In genomic region chr19:37654833-37655688, GRCh38 we compare ENCODE assay signal across 8 cellular contexts. TPM values are rescaled to one million over a fixed set of nuclear protein-coding genes. Genes with fewer than 3 reads are reported as not detected.
DNase-seq lines count a peak whose midpoint lies in the region; ATAC-seq lines count a peak whose summit lies in the region.

TSS of gene ZFP30 (minus strand) at chr19:37655465. CDS start at chr19:37647822, 7,643 bp downstream.

- peak within 1 kb of the TSS; percentile 96 for H4K91ac ChIP-seq in mesenchymal stem cell (ENCODE audit: low read length)

- H3K4ac ChIP-seq in mesenchymal stem cell (ENCODE audit: low read depth in 1 of 2, low read length in 2 of 2), result peak within 1 kb of the TSS; percentile 77 to 81

- H3K27me3 Mint-ChIP-seq in activated CD8-positive, alpha-beta T cell treated with anti-CD3 and anti-CD28 coated beads, Interleukin-2, amount 10 ng/mL, durations not matched to agents 7 days and 5 days (ENCODE audit: low read depth), result no peaks in the 10 kb centered on the region

- under 1% methylated on average over 66 of the region's 66 CpGs for WGBS in mesenchymal stem cell

- H3K4me3 ChIP-seq in effector memory CD4-positive, alpha-beta T cell (ENCODE audit: insufficient read depth, low read depth, low read length, poor library complexity, severe bottlenecking), result peak within 1 kb of the TSS; percentile 90
- H3K4me3 ChIP-seq in mesenchymal stem cell (ENCODE audit: insufficient read depth in 1 of 2, low read depth in 1 of 2, low read length in 2 of 2), result peak within 1 kb of the TSS; percentile 79 to 97

- H3K4me3 Mint-ChIP-seq in activated CD8-positive, alpha-beta T cell treated with anti-CD3 and anti-CD28 coated beads, Interleukin-2, amount 10 ng/mL, durations not matched to agents 7 days and 5 days, result peak within 1 kb of the TSS; percentile 95

- peak within 1 kb of the TSS; percentile 38 for H2BK120ac ChIP-seq in mesenchymal stem cell (ENCODE audit: low read depth, low read length)

- H3K36me3 ChIP-seq in effector memory CD4-positive, alpha-beta T cell (ENCODE audit: control insufficient read depth, insufficient read depth, low read length), result no peaks in the 10 kb centered on the region
- H3K36me3 ChIP-seq in mesenchymal stem cell (ENCODE audit: control insufficient read depth in 1 of 2, insufficient read depth in 2 of 2, low read depth in 1 of 2, low read length in 2 of 2), result peaks cover 4 to 11% of the 10 kb centered on the region in 2 experiments

- no peak within 1 kb of the TSS for H2BK5ac ChIP-seq in mesenchymal stem cell (ENCODE audit: low read depth, low read length, poor library complexity, severe bottlenecking)

- peak within 1 kb of the TSS in 1 of 2 experiments; percentile 14 for H3K23ac ChIP-seq in mesenchymal stem cell (ENCODE audit: low read length in 2 of 2)

- DNase-seq in ACHN (peak; percentile 85), NCI-H510A (lab: John Stamatoyannopoulos, UW) (peak; percentile 88), mesenchymal stem cell (peak; percentile 91)
- DNase-seq in activated CD8-positive, alpha-beta T cell treated with anti-CD3 and anti-CD28 coated beads, Interleukin-2, amount 10 ng/mL, durations not matched to agents 7 days and 5 days, result peak; percentile 77
- peak; percentile 57 to 72 (median 66) for DNase-seq in effector memory CD4-positive, alpha-beta T cell
- DNase-seq in stimulated activated CD4-positive, alpha-beta T cell treated with anti-CD3 and anti-CD28 coated beads, TNF-alpha, amount 100 ng/mL, for 48 hours (ENCODE audit: low read depth in 3 of 3), result peak; percentile 47 to 71 (median 65)

- POLR2A ChIA-PET in activated CD8-positive, alpha-beta T cell treated with anti-CD3 and anti-CD28 coated beads, Interleukin-2, amount 10 ng/mL, durations not matched to agents 7 days and 5 days (lab: Charles Lee), result interaction anchor here (1.5 kb wide), 1 partner anchor 60 kb away, joined by 3 read pairs; the partner anchor contains the start of genes ZNF540 and ZNF571

- H3K4me1 Mint-ChIP-seq in activated CD8-positive, alpha-beta T cell treated with anti-CD3 and anti-CD28 coated beads, Interleukin-2, amount 10 ng/mL, durations not matched to agents 7 days and 5 days (ENCODE audit: low read depth), result peaks cover 26% of the 10 kb centered on the region

- H3K27me3 ChIP-seq in effector memory CD4-positive, alpha-beta T cell (replicated peaks; ENCODE audit: control insufficient read depth, insufficient read depth, low read length, poor library complexity, severe bottlenecking), result no peaks in the 10 kb centered on the region
- no peaks in the 10 kb centered on the region for H3K27me3 ChIP-seq in mesenchymal stem cell (ENCODE audit: control insufficient read depth in 1 of 2, insufficient read depth in 1 of 2, low read length in 2 of 2)

- peak within 1 kb of the TSS; percentile 72 to 81 for H3K18ac ChIP-seq in mesenchymal stem cell (ENCODE audit: low read depth in 1 of 2, low read length in 2 of 2)

- no peak within 1 kb of the TSS for H2AK5ac ChIP-seq in mesenchymal stem cell (ENCODE audit: low read length, severe bottlenecking)

- H3K14ac ChIP-seq in mesenchymal stem cell (ENCODE audit: low read length in 2 of 2), result peak within 1 kb of the TSS in 1 of 2 experiments; percentile 95

- H2AFZ ChIP-seq in mesenchymal stem cell (ENCODE audit: low read depth, low read length), result peak within 1 kb of the TSS; percentile 100

- H3K9ac ChIP-seq in mesenchymal stem cell (ENCODE audit: low read length), result peak within 1 kb of the TSS; percentile 93

- CTCF ChIA-PET in activated CD8-positive, alpha-beta T cell treated with anti-CD3 and anti-CD28 coated beads, Interleukin-2, amount 10 ng/mL, durations not matched to agents 7 days and 5 days (lab: Charles Lee), result no interaction called here

- H3K9me3 ChIP-seq in effector memory CD4-positive, alpha-beta T cell (ENCODE audit: control insufficient read depth, low read length), result no peaks in the 10 kb centered on the region
- H3K9me3 ChIP-seq in mesenchymal stem cell (ENCODE audit: control insufficient read depth, low read length), result peaks cover 40% of the 10 kb centered on the region

- peak within 1 kb of the TSS; percentile 57 for H2BK15ac ChIP-seq in mesenchymal stem cell (ENCODE audit: low read depth, poor library complexity, severe bottlenecking)

- no peaks in the 10 kb centered on the region for H3K4me1 ChIP-seq in effector memory CD4-positive, alpha-beta T cell (ENCODE audit: control insufficient read depth, insufficient read depth, low read length, poor library complexity, severe bottlenecking)
- H3K4me1 ChIP-seq in mesenchymal stem cell (ENCODE audit: control insufficient read depth, insufficient read depth, low read depth, low read length), result peaks cover 4% of the 10 kb centered on the region

- H2BK12ac ChIP-seq in mesenchymal stem cell (ENCODE audit: low read length in 2 of 2), result peak within 1 kb of the TSS; percentile 32 to 90

- peak; percentile 43 for ATAC-seq in GM18873 (IDR thresholded peaks at IDR 0.05; ENCODE audit: low FRiP score, unreplicated experiment)
- ATAC-seq in HG03108 (IDR thresholded peaks at IDR 0.05; ENCODE audit: unreplicated experiment), result peak; percentile 55
- peak; percentile 77 for ATAC-seq in activated CD8-positive, alpha-beta T cell treated with anti-CD3 and anti-CD28 coated beads, Interleukin-2, amount 10 ng/mL, durations not matched to agents 7 days and 5 days

- peak within 1 kb of the TSS; percentile 96 for H3K4me2 ChIP-seq in mesenchymal stem cell (ENCODE audit: low read length, poor library complexity, severe bottlenecking)

- H3K27ac Mint-ChIP-seq in activated CD8-positive, alpha-beta T cell treated with anti-CD3 and anti-CD28 coated beads, Interleukin-2, amount 10 ng/mL, durations not matched to agents 7 days and 5 days, result peak within 1 kb of the TSS; percentile 99

- H3K27ac ChIP-seq in effector memory CD4-positive, alpha-beta T cell (ENCODE audit: insufficient read depth, low read length, poor library complexity, severe bottlenecking), result peak within 1 kb of the TSS; percentile 78
- H3K27ac ChIP-seq in mesenchymal stem cell (ENCODE audit: low read length, poor library complexity, severe bottlenecking), result peak within 1 kb of the TSS; percentile 92

- in situ Hi-C loops in ACHN (cut with HindIII; ENCODE audit: low pct_ligation_motif_present, low pct_unique_long_range_greater_than_20kb, low sequenced_read_pairs), result no loop called here

- peaks cover 7% of the 10 kb centered on the region for H3K79me1 ChIP-seq in mesenchymal stem cell (replicated peaks; ENCODE audit: low read length, poor library complexity, severe bottlenecking)

- H4K8ac ChIP-seq in mesenchymal stem cell (ENCODE audit: low read length), result peak within 1 kb of the TSS; percentile 95

- peaks cover 20% of the 10 kb centered on the region for H3K9me3 Mint-ChIP-seq in activated CD8-positive, alpha-beta T cell treated with anti-CD3 and anti-CD28 coated beads, Interleukin-2, amount 10 ng/mL, durations not matched to agents 7 days and 5 days (ENCODE audit: insufficient read depth)

- peaks cover 40% of the 10 kb centered on the region for H3K36me3 Mint-ChIP-seq in activated CD8-positive, alpha-beta T cell treated with anti-CD3 and anti-CD28 coated beads, Interleukin-2, amount 10 ng/mL, durations not matched to agents 7 days and 5 days (ENCODE audit: low read depth)

RNA-seq across cellular contexts. Expression of gene ZFP30, which starts in this region (rescaled TPM):
- total RNA-seq in activated CD8-positive, alpha-beta T cell treated with anti-CD3 and anti-CD28 coated beads, Interleukin-2, amount 10 ng/mL, durations not matched to agents 7 days and 5 days, result 1 to 10 TPM; 9.1 to 9.6 TPM
- polyA plus RNA-seq in mesenchymal stem cell (2013, experiment 1 of 2), result 3.7 TPM
- 3.9 TPM for polyA plus RNA-seq in mesenchymal stem cell (2013, experiment 2 of 2)

Comparison
In these comparisons a context has a peak if more than half of its experiments do, and no peak if none do; other contexts are left out.
1. Peak in every context shown above with its lines: DNase-seq, ATAC-seq, H3K4me3 ChIP-seq and H3K27ac ChIP-seq.